8 cellular contexts compared by ENCODE assay signal in genomic region chr7:55573526-55573925, GRCh38. TPM values are rescaled to one million over a fixed set of nuclear protein-coding genes. Genes with fewer than 3 reads are reported as not detected.
DNase-seq lines count a peak whose midpoint lies in the region; ATAC-seq, FAIRE-seq and TF ChIP-seq lines count a peak whose summit lies in the region.

No MANE protein-coding gene starts in this region.

- TF ChIP-seq CTCF in left ventricle myocardium inferior (IDR thresholded peaks at IDR 0.05; ENCODE audit: borderline replicate concordance) (no peak), kidney (IDR thresholded peaks at IDR 0.05; ENCODE audit: borderline replicate concordance, extremely low read depth, insufficient read depth) (no peak), vagina (IDR thresholded peaks at IDR 0.05) (no peak)

- no peak for ATAC-seq in left cardiac atrium
- ATAC-seq in activated T-cell treated with anti-CD3 and anti-CD28 coated beads, Interleukin-2, amount 50 U/mL, for 72 hours (replicated peaks in 1 of 2), result no peak
- ATAC-seq in HG02852 (IDR thresholded peaks at IDR 0.05; ENCODE audit: unreplicated experiment), result no peak

- H3K9me3 ChIP-seq in left ventricle myocardium inferior (replicated peaks), result no peaks in the 10 kb centered on the region
- H3K9me3 ChIP-seq in kidney (ENCODE audit: control insufficient read depth in 1 of 2, low read length in 2 of 2), result no peaks in the 10 kb centered on the region
- no peaks in the 10 kb centered on the region for H3K9me3 ChIP-seq in vagina

- H3K36me3 ChIP-seq in left ventricle myocardium inferior (no peaks in the 10 kb centered on the region), kidney (ENCODE audit: control insufficient read depth in 1 of 2, insufficient read depth in 2 of 2, low read length in 2 of 2) (no peaks in the 10 kb centered on the region), vagina (no peaks in the 10 kb centered on the region)

- no peak for TF ChIP-seq POLR2A in vagina (IDR thresholded peaks at IDR 0.05)

- H3K27me3 ChIP-seq in left ventricle myocardium inferior (ENCODE audit: low read depth) (no peaks in the 10 kb centered on the region), vagina (no peaks in the 10 kb centered on the region)

- no peak for FAIRE-seq in kidney (lab: Jason Lieb, UNC)

- H3K27me3 Mint-ChIP-seq in activated T-cell treated with anti-CD3 and anti-CD28 coated beads, Interleukin-2, amount 50 U/mL, for 72 hours (ENCODE audit: low read depth), result no peaks in the 10 kb centered on the region

- intact Hi-C loops in left ventricle myocardium inferior (cut with micrococcal nuclease), result no loop called here
- intact Hi-C loops in left cardiac atrium (cut with DNase I), result no loop called here
- intact Hi-C loops in kidney (cut with DNase I), result no loop called here
- intact Hi-C loops in vagina (cut with DNase I), result no loop called here

- H3K4me1 ChIP-seq in left ventricle myocardium inferior (peaks cover 63% of the 10 kb centered on the region), kidney (ENCODE audit: control insufficient read depth in 1 of 2, insufficient read depth in 1 of 2, low read depth in 1 of 2, low read length in 2 of 2) (peaks cover 29 to 31% of the 10 kb centered on the region in 2 donors), vagina (peaks cover 45% of the 10 kb centered on the region)

- H3K9me3 Mint-ChIP-seq in activated T-cell treated with anti-CD3 and anti-CD28 coated beads, Interleukin-2, amount 50 U/mL, for 72 hours, result no peaks in the 10 kb centered on the region

- peak overlapping the region; percentile 85 to 89 for H3K4me3 Mint-ChIP-seq in activated T-cell treated with anti-CD3 and anti-CD28 coated beads, Interleukin-2, amount 50 U/mL, for 72 hours

- peak overlapping the region; percentile 78 for H3K4me3 ChIP-seq in left ventricle myocardium inferior
- peak overlapping the region in 1 of 2 donors; percentile 67 for H3K4me3 ChIP-seq in kidney (ENCODE audit: low read length in 2 of 2)
- no peak overlapping the region for H3K4me3 ChIP-seq in vagina

- peak overlapping the region; percentile 64 for H3K27ac Mint-ChIP-seq in activated T-cell treated with anti-CD3 and anti-CD28 coated beads, Interleukin-2, amount 50 U/mL, for 72 hours

- H3K4me1 Mint-ChIP-seq in activated T-cell treated with anti-CD3 and anti-CD28 coated beads, Interleukin-2, amount 50 U/mL, for 72 hours (ENCODE audit: low read depth), result peaks cover 61% of the 10 kb centered on the region

- peak overlapping the region in 1 of 2 donors; percentile 49 for H3K9ac ChIP-seq in kidney (ENCODE audit: low read length in 2 of 2)

- DNase-seq in left ventricle myocardium inferior, result no peak
- DNase-seq in left cardiac atrium, result no peak
- DNase-seq in activated T-cell treated with anti-CD3 and anti-CD28 coated beads, Interleukin-2, amount 50 U/mL, for 72 hours, result no peak
- DNase-seq in kidney, result no peak
- DNase-seq in vagina (ENCODE audit: extremely low spot score in 2 of 2), result no peak
- no peak for DNase-seq in NCI-H1092 (lab: John Stamatoyannopoulos, UW)
- no peak for DNase-seq in COR-L47 (lab: John Stamatoyannopoulos, UW)

- peak overlapping the region; percentile 84 for H3K27ac ChIP-seq in left ventricle myocardium inferior (replicated peaks)
- H3K27ac ChIP-seq in kidney (ENCODE audit: low read depth in 2 of 2, low read length in 2 of 2), result peak overlapping the region; percentile 24 to 51
- H3K27ac ChIP-seq in vagina, result peak overlapping the region; percentile 90

- peaks cover 0 to 5% of the 10 kb centered on the region in 2 donors for H3K36me3 Mint-ChIP-seq in activated T-cell treated with anti-CD3 and anti-CD28 coated beads, Interleukin-2, amount 50 U/mL, for 72 hours (ENCODE audit: insufficient read depth in 2 of 2)

RNA-seq across cellular contexts. Expression of gene VOPP1, which starts 1.2 kb away (rescaled TPM):
- total RNA-seq in left ventricle myocardium inferior, result 23.7 TPM
- total RNA-seq in left cardiac atrium, result 10 to 100 TPM; 28.9 to 32.2 TPM
- 10 to 100 TPM; 90.8 to 91.1 TPM for total RNA-seq in activated T-cell treated with anti-CD3 and anti-CD28 coated beads, Interleukin-2, amount 50 U/mL, for 72 hours
- 98.7 TPM for total RNA-seq in kidney
- 47.3 TPM for polyA plus RNA-seq in kidney (ENCODE audit: insufficient read depth, low read depth, low replicate concordance)
- total RNA-seq in vagina, result 26.3 TPM

Comparison
In these comparisons a context has a peak if more than half of its experiments do, and no peak if none do; other contexts are left out.
1. H3K27ac ChIP-seq: peak in every context shown above with its lines; median percentile 90 in vagina; 84 in left ventricle myocardium inferior; 38 in kidney.